In the genomic region with DNA sequence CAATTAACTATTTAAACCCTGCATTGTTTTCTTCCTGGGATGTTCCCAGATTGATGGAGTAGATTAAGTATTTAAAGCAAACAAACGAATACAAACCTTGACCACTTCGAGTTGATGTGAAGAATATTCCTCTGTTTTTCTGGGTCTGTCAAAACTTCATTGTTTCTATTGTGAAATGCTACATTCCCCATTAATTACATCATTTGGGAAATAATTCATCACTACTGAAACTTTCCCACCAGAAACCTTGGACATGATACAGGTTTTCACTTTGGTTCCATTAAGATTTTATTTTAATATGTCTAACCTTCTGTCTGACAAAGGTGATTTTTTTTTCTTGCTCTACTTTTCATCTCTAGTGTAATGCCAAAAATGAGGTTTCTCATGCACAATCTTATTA, we compare ENCODE assay signal across 23 cellular contexts.
"Had no signal": no experiment of that assay in that cellular context is flagged by ENCODE, and none has a peak within 500 bp of the region (broad histone marks: within the 10 kb centered on the region; RNA-seq: fewer than 3 reads in every experiment).

No MANE protein-coding gene starts in this region.

- ATAC-seq: left lobe of liver; lower lobe of right lung; naive thymus-derived CD4-positive, alpha-beta T cell; sciatic nerve; stimulated activated effector memory CD8-positive, alpha-beta T cell treated with anti-CD3 and anti-CD28 coated beads, Interleukin-12 subunit alpha, Interleukin-12 subunit beta, amount 100 ng/mL, for 72 hours; stimulated activated naive CD8-positive, alpha-beta T cell treated with anti-CD3 and anti-CD28 coated beads, Interleukin-15, amount 100 ng/mL, for 72 hours; T-cell had no signal

- FAIRE-seq: small intestine, TTC549 had no signal

- DNase-seq: activated CD4-positive, alpha-beta T cell treated with anti-CD3 and anti-CD28 coated beads, Interleukin-2, amount 50 U/mL, for 4 hours; activated CD8-positive, alpha-beta memory T cell treated with anti-CD3 and anti-CD28 coated beads for 24 hours; activated naive CD4-positive, alpha-beta T cell treated with anti-CD3 and anti-CD28 coated beads, Interleukin-2, amount 10 ng/mL, durations not matched to agents 7 days and 5 days; activated T-cell treated with anti-CD3 and anti-CD28 coated beads, Interleukin-2, amount 50 U/mL, for 48 hours; brain microvascular endothelial cell; cortex of kidney; endodermal cell; foreskin melanocyte; lower lobe of right lung; naive thymus-derived CD4-positive, alpha-beta T cell; occipital lobe; posterior cingulate gyrus; small intestine; stimulated activated CD4-positive, alpha-beta T cell treated with anti-CD3 and anti-CD28 coated beads, Interleukin-2, amount 100 ng/mL, for 24 hours; stimulated activated naive CD8-positive, alpha-beta T cell treated with anti-CD3 and anti-CD28 coated beads, Interleukin-15, amount 100 ng/mL, for 72 hours; T-cell; WERI-Rb-1 had no signal

- H3K4me3 ChIP-seq: lower lobe of right lung, suprapubic skin, tibial nerve had no signal
